Comparison of ENCODE assay signal across 19 cellular contexts in the genomic region with DNA sequence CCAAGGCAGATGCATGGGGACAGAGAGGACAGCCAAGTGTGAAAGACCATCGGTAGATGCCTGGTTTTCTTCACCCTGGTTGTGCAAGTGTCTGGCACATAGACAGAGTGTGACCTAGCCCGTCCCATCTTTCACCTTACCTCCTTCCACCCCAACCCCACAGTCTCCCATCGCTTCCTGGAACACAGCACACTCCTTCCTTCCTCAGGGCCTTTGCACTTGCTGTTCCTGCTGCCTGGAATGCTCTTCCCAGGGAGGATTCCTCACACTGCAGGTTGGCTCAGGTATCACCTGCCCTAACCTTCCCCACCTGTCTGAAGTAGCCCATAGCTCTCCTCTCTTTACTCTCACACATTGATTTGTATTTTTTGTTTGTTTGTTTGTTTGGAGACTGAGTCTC. TPM values are rescaled to one million over a fixed set of nuclear protein-coding genes. Genes with fewer than 3 reads are reported as not detected.
DNase-seq lines count a peak whose midpoint lies in the region; ATAC-seq and TF ChIP-seq lines count a peak whose summit lies in the region.
"Had no signal": no experiment of that assay in that cellular context is flagged by ENCODE, and none has a peak within 500 bp of the region (broad histone marks: within the 10 kb centered on the region; RNA-seq: fewer than 3 reads in every experiment).

No MANE protein-coding gene starts in this region.

- no peak overlapping the region for H2BK15ac ChIP-seq in neuronal stem cell (ENCODE audit: low read length)

- no peak overlapping the region for H2BK12ac ChIP-seq in neuronal stem cell (ENCODE audit: low read length)

- no peaks in the 10 kb centered on the region for H3K9me3 Mint-ChIP-seq in activated CD4-positive, alpha-beta T cell treated with anti-CD3 and anti-CD28 coated beads for 36 hours (ENCODE audit: low read depth)
- H3K9me3 Mint-ChIP-seq in glutamatergic neuron (ENCODE audit: unreplicated experiment), result peaks cover 24% of the 10 kb centered on the region
- H3K9me3 Mint-ChIP-seq: CD8-positive, alpha-beta T cell had no signal

- no peak overlapping the region for H2AK5ac ChIP-seq in neuronal stem cell (ENCODE audit: low read depth, low read length)

- no peak overlapping the region for H3K9ac ChIP-seq in neuronal stem cell (ENCODE audit: low read depth, low read length, poor library complexity)

- H2BK120ac ChIP-seq in neuronal stem cell (ENCODE audit: low read depth, low read length), result no peak overlapping the region

- H3K79me1 ChIP-seq in neuronal stem cell (ENCODE audit: low read depth, low read length), result peaks cover 2% of the 10 kb centered on the region

- H3K4me1 Mint-ChIP-seq in activated CD4-positive, alpha-beta T cell treated with anti-CD3 and anti-CD28 coated beads for 36 hours, result peaks cover 16% of the 10 kb centered on the region
- peaks cover 8% of the 10 kb centered on the region for H3K4me1 Mint-ChIP-seq in glutamatergic neuron (ENCODE audit: low read depth, unreplicated experiment)

- no peak overlapping the region for H2AFZ ChIP-seq in neuronal stem cell (ENCODE audit: low read length)

- no peak overlapping the region for H3K23ac ChIP-seq in neuronal stem cell (ENCODE audit: low read depth, low read length, poor library complexity)

- no peak for TF ChIP-seq POLR2A in suprapubic skin (IDR thresholded peaks at IDR 0.05)

- H3K4me1 ChIP-seq in psoas muscle (peaks cover 20% of the 10 kb centered on the region), suprapubic skin (peaks cover 15% of the 10 kb centered on the region), neuronal stem cell (ENCODE audit: control insufficient read depth in 2 of 2, insufficient read depth in 1 of 2, low read depth in 1 of 2, low read length in 2 of 2) (peaks cover 5 to 9% of the 10 kb centered on the region in 2 donors)

- POLR2A ChIA-PET in activated CD4-positive, alpha-beta T cell treated with anti-CD3 and anti-CD28 coated beads for 36 hours (lab: Charles Lee), result no interaction called here

- H3K27me3 ChIP-seq in psoas muscle (ENCODE audit: insufficient read depth in 3 of 3, low read length in 2 of 3) (no peaks in the 10 kb centered on the region), suprapubic skin (no peaks in the 10 kb centered on the region), neuronal stem cell (ENCODE audit: control insufficient read depth in 3 of 3, insufficient read depth in 3 of 3, low read depth in 1 of 3, low read length in 3 of 3) (no peaks in the 10 kb centered on the region)

- H3K27me3 Mint-ChIP-seq in activated CD4-positive, alpha-beta T cell treated with anti-CD3 and anti-CD28 coated beads for 36 hours, result no peaks in the 10 kb centered on the region
- peaks cover 15% of the 10 kb centered on the region for H3K27me3 Mint-ChIP-seq in glutamatergic neuron (ENCODE audit: unreplicated experiment)

- no peak overlapping the region for H3K14ac ChIP-seq in neuronal stem cell (ENCODE audit: low read length)

- no peak for TF ChIP-seq CTCF in glutamatergic neuron (IDR thresholded peaks at IDR 0.05; ENCODE audit: partially characterized antibody, unreplicated experiment)
- no peak for TF ChIP-seq CTCF in psoas muscle (IDR thresholded peaks at IDR 0.05)
- TF ChIP-seq CTCF in suprapubic skin (IDR thresholded peaks at IDR 0.05), result no peak

- DNase-seq in activated CD4-positive, alpha-beta T cell treated with anti-CD3 and anti-CD28 coated beads for 36 hours, result no peak
- no peak for DNase-seq in activated CD4-positive, alpha-beta T cell treated with anti-CD3 and anti-CD28 coated beads, Interleukin-2, amount 50 U/mL, for 4 hours
- DNase-seq in glutamatergic neuron (no peak), psoas muscle (no peak), suprapubic skin (ENCODE audit: low spot score in 2 of 2) (no peak), neuronal stem cell (ENCODE audit: low spot score) (no peak), islet precursor cell (no peak)
- DNase-seq: AML-193; Calu3; CD8-positive, alpha-beta T cell; DMS79 treated with DMSO at 0.1 percent for 48 hours; GF-D8; GOT3; H7; IMR-90 had no signal

- H2BK5ac ChIP-seq in neuronal stem cell (ENCODE audit: low read length), result no peak overlapping the region

- H3K4me2 ChIP-seq in neuronal stem cell (ENCODE audit: insufficient read depth, low read length, poor library complexity, severe bottlenecking), result no peak overlapping the region
- H3K4me2 ChIP-seq: A549 had no signal

- H3K27ac Mint-ChIP-seq in activated CD4-positive, alpha-beta T cell treated with anti-CD3 and anti-CD28 coated beads for 36 hours, result peak overlapping the region; percentile 10
- peak overlapping the region; percentile 28 for H3K27ac Mint-ChIP-seq in glutamatergic neuron (ENCODE audit: unreplicated experiment)
- H3K27ac Mint-ChIP-seq: CD8-positive, alpha-beta T cell had no signal

- H3K4ac ChIP-seq in neuronal stem cell (ENCODE audit: low read length), result no peak overlapping the region

- WGBS in psoas muscle, 3 donors, result 74 to 82% (median 77%) methylated on average over 3 of the region's 3 CpGs
- WGBS in suprapubic skin, result 94% methylated on average over 3 of the region's 3 CpGs
- no CpG with 5 or more reads among the region's 3 CpGs for WGBS in neuronal stem cell (ENCODE audit: extremely low coverage in 2 of 2, insufficient read length in 2 of 2, insufficient replicate concordance in 1 of 2), 2 donors

- CTCF ChIA-PET in activated CD4-positive, alpha-beta T cell treated with anti-CD3 and anti-CD28 coated beads for 36 hours (lab: Charles Lee), result interaction anchor here (1.6 kb wide), 1 partner anchor 10 kb away, joined by 4 read pairs; no protein-coding TSS in a partner anchor

- no peaks in the 10 kb centered on the region for H3K9me3 ChIP-seq in psoas muscle
- no peaks in the 10 kb centered on the region for H3K9me3 ChIP-seq in suprapubic skin
- peaks cover 0 to 5% of the 10 kb centered on the region in 2 donors for H3K9me3 ChIP-seq in neuronal stem cell (replicated peaks in 1 of 2; ENCODE audit: control insufficient read depth in 2 of 2, insufficient read depth in 1 of 2, low read depth in 1 of 2, low read length in 2 of 2)
- H3K9me3 ChIP-seq: A549 had no signal

- no peak overlapping the region for H3K18ac ChIP-seq in neuronal stem cell (ENCODE audit: low read length)

- H3K36me3 ChIP-seq in psoas muscle (ENCODE audit: insufficient read depth in 1 of 2, low read depth in 1 of 2) (peaks cover 0 to 49% of the 10 kb centered on the region in 2 donors), suprapubic skin (peaks cover 49% of the 10 kb centered on the region), neuronal stem cell (replicated peaks in 1 of 2; ENCODE audit: control insufficient read depth in 2 of 2, insufficient read depth in 2 of 2, low read length in 2 of 2) (peaks cover 26 to 52% of the 10 kb centered on the region in 2 donors)

- intact Hi-C loops in activated CD4-positive, alpha-beta T cell treated with anti-CD3 and anti-CD28 coated beads for 36 hours (cut with DNase I, micrococcal nuclease), result no loop called here
- intact Hi-C loops in psoas muscle (cut with DNase I), result loop anchor here in 1 of 2 donors (5.0 kb wide), 1 partner anchor 49 kb away; a partner anchor contains a TSS

- no peak for TF ChIP-seq EP300 in suprapubic skin (IDR thresholded peaks at IDR 0.05)

- peaks cover 43% of the 10 kb centered on the region for H3K36me3 Mint-ChIP-seq in activated CD4-positive, alpha-beta T cell treated with anti-CD3 and anti-CD28 coated beads for 36 hours (ENCODE audit: low read depth)
- peaks cover 27% of the 10 kb centered on the region for H3K36me3 Mint-ChIP-seq in glutamatergic neuron (ENCODE audit: unreplicated experiment)

- ATAC-seq in activated CD4-positive, alpha-beta T cell treated with anti-CD3 and anti-CD28 coated beads for 36 hours, result no peak
- ATAC-seq in psoas muscle, result no peak
- ATAC-seq: A549; CD8-positive, alpha-beta T cell; HCT116 had no signal

- H3K4me3 Mint-ChIP-seq in activated CD4-positive, alpha-beta T cell treated with anti-CD3 and anti-CD28 coated beads for 36 hours, result no peak overlapping the region
- H3K4me3 Mint-ChIP-seq in glutamatergic neuron (ENCODE audit: unreplicated experiment), result no peak overlapping the region
- H3K4me3 Mint-ChIP-seq: CD8-positive, alpha-beta T cell had no signal

- no peak overlapping the region for H4K91ac ChIP-seq in neuronal stem cell (ENCODE audit: low read depth, low read length, poor library complexity)

- no peak overlapping the region for H4K8ac ChIP-seq in neuronal stem cell (ENCODE audit: low read depth, low read length)

- H3K4me3 ChIP-seq in psoas muscle, result no peak overlapping the region
- H3K4me3 ChIP-seq in suprapubic skin, result no peak overlapping the region
- no peak overlapping the region for H3K4me3 ChIP-seq in neuronal stem cell (ENCODE audit: low read length in 2 of 2)
- H3K4me3 ChIP-seq: A549 had no signal

- H3K27ac ChIP-seq in psoas muscle, result peak overlapping the region; percentile 47
- no peak overlapping the region for H3K27ac ChIP-seq in suprapubic skin
- H3K27ac ChIP-seq in neuronal stem cell (replicated peaks; ENCODE audit: low read length), result no peak overlapping the region
- H3K27ac ChIP-seq: 22Rv1, A549, C4-2B had no signal

RNA-seq across cellular contexts. Expression of a gene that starts 3.0 kb away (rescaled TPM):
- total RNA-seq in activated CD4-positive, alpha-beta T cell treated with anti-CD3 and anti-CD28 coated beads for 36 hours, result 10 to 100 TPM; 13.6 to 14.7 TPM
- total RNA-seq in glutamatergic neuron (ENCODE audit: unreplicated experiment) (26.0 TPM), psoas muscle (10 to 100 TPM in 3 of 4 donors, 1 to 10 TPM in 1; 9.9 to 23.7 (median 13.2) TPM), suprapubic skin (1 to 10 TPM; 7.6 to 9.2 (median 8.5) TPM)
- 10 to 100 TPM; 10.8 to 12.1 (median 11.5) TPM for polyA plus RNA-seq in psoas muscle
- 19.2 TPM for polyA plus RNA-seq in neuronal stem cell (2013, experiment 1 of 2)
- polyA plus RNA-seq in neuronal stem cell (2013, experiment 2 of 2), result 18.4 TPM

RNA-seq across cellular contexts. Expression of a gene that starts 3.8 kb away (rescaled TPM):
- total RNA-seq in activated CD4-positive, alpha-beta T cell treated with anti-CD3 and anti-CD28 coated beads for 36 hours, result 10 to 100 TPM; 16.2 to 18.6 TPM
- total RNA-seq in glutamatergic neuron (ENCODE audit: unreplicated experiment) (6.7 TPM), psoas muscle (10 to 100 TPM; 21.4 to 32.0 (median 24.5) TPM), suprapubic skin (10 to 100 TPM; 29.4 to 49.9 (median 47.0) TPM)
- polyA plus RNA-seq in psoas muscle, result 10 to 100 TPM; 38.6 to 52.5 (median 41.4) TPM
- 3.1 TPM for polyA plus RNA-seq in neuronal stem cell (2013, experiment 1 of 2)
- 3.8 TPM for polyA plus RNA-seq in neuronal stem cell (2013, experiment 2 of 2)

RNA-seq across cellular contexts. Expression of a gene that starts 9.1 kb away (rescaled TPM):
- total RNA-seq in activated CD4-positive, alpha-beta T cell treated with anti-CD3 and anti-CD28 coated beads for 36 hours, result 10 to 100 TPM; 11.4 to 12.1 TPM
- 14.6 TPM for total RNA-seq in glutamatergic neuron (ENCODE audit: unreplicated experiment)
- 10 to 100 TPM; 17.1 to 40.4 (median 25.0) TPM for total RNA-seq in psoas muscle
- 10 to 100 TPM; 11.1 to 20.3 (median 19.3) TPM for polyA plus RNA-seq in psoas muscle
- 10 to 100 TPM in 2 of 4 donors, 1 to 10 TPM in 2; 7.6 to 14.2 (median 9.9) TPM for total RNA-seq in suprapubic skin
- 12.2 TPM for polyA plus RNA-seq in neuronal stem cell (2013, experiment 1 of 2)
- polyA plus RNA-seq in neuronal stem cell (2013, experiment 2 of 2), result 12.0 TPM

RNA-seq across cellular contexts. Expression of a gene that starts 15.7 kb away (rescaled TPM):
- 1 to 10 TPM; 7.2 to 7.5 TPM for total RNA-seq in activated CD4-positive, alpha-beta T cell treated with anti-CD3 and anti-CD28 coated beads for 36 hours
- total RNA-seq in glutamatergic neuron (ENCODE audit: unreplicated experiment) (48.9 TPM), psoas muscle (10 to 100 TPM; 21.8 to 81.6 (median 29.5) TPM), suprapubic skin (1 to 10 TPM; 1.8 to 3.1 (median 2.8) TPM)
- 10 to 100 TPM in 2 of 3 donors, 1 to 10 TPM in 1; 4.2 to 22.9 (median 14.2) TPM for polyA plus RNA-seq in psoas muscle
- polyA plus RNA-seq in neuronal stem cell (2013, experiment 1 of 2), result 34.7 TPM
- polyA plus RNA-seq in neuronal stem cell (2013, experiment 2 of 2), result 32.1 TPM

RNA-seq across cellular contexts. Expression of a gene that starts 28.1 kb away (rescaled TPM):
- 1 to 10 TPM; 3.2 to 4.3 TPM for total RNA-seq in activated CD4-positive, alpha-beta T cell treated with anti-CD3 and anti-CD28 coated beads for 36 hours
- total RNA-seq in glutamatergic neuron (ENCODE audit: unreplicated experiment) (8.4 TPM), psoas muscle (10 to 100 TPM in 3 of 4 donors, 1 to 10 TPM in 1; 9.0 to 22.2 (median 11.4) TPM), suprapubic skin (1 to 10 TPM; 4.3 to 8.0 (median 6.5) TPM)
- 10 to 100 TPM in 1 of 3 donors, 1 to 10 TPM in 2; 4.9 to 14.9 (median 7.3) TPM for polyA plus RNA-seq in psoas muscle
- polyA plus RNA-seq in neuronal stem cell (2013, experiment 1 of 2), result 6.9 TPM
- polyA plus RNA-seq in neuronal stem cell (2013, experiment 2 of 2), result 6.6 TPM
